1 cellular context compared by ENCODE assay signal in genomic region chr1:244369256-244370057, GRCh38.
TF ChIP-seq lines count a peak whose summit lies in the region.

No MANE protein-coding gene starts in this region.

TF ChIP-seq in K562, 482 proteins besides CTCF, POLR2A, EP300 and RAD21 (continued from another document):
- TF ChIP-seq FOXP4 (CRISPR knock-in tag; IDR thresholded peaks at IDR 0.05; ENCODE audit: borderline replicate concordance), result no peak
- no peak for TF ChIP-seq BRF2 (IDR thresholded peaks at IDR 0.05; ENCODE audit: borderline replicate concordance, insufficient read depth, insufficient read length)
- no peak for TF ChIP-seq ZNF282 (CRISPR knock-in tag; IDR thresholded peaks at IDR 0.05)
- TF ChIP-seq FOXK2 (conservative IDR thresholded peaks at IDR 0.05 in 1 of 2, IDR thresholded peaks at IDR 0.05 in 1 of 2; ENCODE audit: low read depth in 2 of 2), result peak in 1 of 2 experiments; percentile 39; a peak in 1 of 4 replicates
- no peak for TF ChIP-seq OTX1 (CRISPR knock-in tag; IDR thresholded peaks at IDR 0.05)
- TF ChIP-seq SP2 (IDR thresholded peaks at IDR 0.05; ENCODE audit: extremely low read depth, low read depth, low read length, poor library complexity, severe bottlenecking), result no peak
- no peak for TF ChIP-seq FOSL1 (tag; conservative IDR thresholded peaks at IDR 0.05)
- no peak for TF ChIP-seq ZNF280A (IDR thresholded peaks at IDR 0.05; ENCODE audit: low read depth, partially characterized antibody)
